ENCODE assay signal across 3 cellular contexts in genomic region chr6:151548201-151548600, GRCh38.
TF ChIP-seq lines count a peak whose summit lies in the region.

No MANE protein-coding gene starts in this region.

TF ChIP-seq in Ishikawa, 13 proteins besides CTCF, POLR2A, EP300 and RAD21 (continued from another document):
- TF ChIP-seq USF1 (IDR thresholded peaks at IDR 0.05), result no peak
- no peak for TF ChIP-seq TAF1 (IDR thresholded peaks at IDR 0.05; ENCODE audit: low read depth)
- TF ChIP-seq MAX (IDR thresholded peaks at IDR 0.05), result no peak
- no peak for TF ChIP-seq REST (IDR thresholded peaks at IDR 0.05; ENCODE audit: low read depth)
- no peak for TF ChIP-seq TEAD4 (IDR thresholded peaks at IDR 0.05)
- no peak for TF ChIP-seq CREB1 (IDR thresholded peaks at IDR 0.05; ENCODE audit: low read depth)
- no peak for TF ChIP-seq NFIC (IDR thresholded peaks at IDR 0.05)
- no peak for TF ChIP-seq FOXM1 (IDR thresholded peaks at IDR 0.05; ENCODE audit: borderline replicate concordance, low read depth)
- no peak for TF ChIP-seq YY1 (IDR thresholded peaks at IDR 0.05; ENCODE audit: low read depth)
- no peak for TF ChIP-seq CEBPB (IDR thresholded peaks at IDR 0.05)

TF ChIP-seq in H1, 55 proteins besides CTCF, POLR2A, EP300 and RAD21 (continued from another document):
- TF ChIP-seq USF2 (IDR thresholded peaks at IDR 0.05; ENCODE audit: low read length) (no peak), HDAC6 (IDR thresholded peaks at IDR 0.05; ENCODE audit: low read depth, low read length) (no peak), CHD2 (IDR thresholded peaks at IDR 0.05; ENCODE audit: low read length) (no peak), BCL11A (IDR thresholded peaks at IDR 0.05; ENCODE audit: low read depth in 2 of 2, low read length in 2 of 2) (no peak), RFX5 (IDR thresholded peaks at IDR 0.05; ENCODE audit: borderline replicate concordance, low read depth, low read length) (no peak), CBX8 (IDR thresholded peaks at IDR 0.05; ENCODE audit: borderline replicate concordance, low read depth, low read length) (no peak), TBP (IDR thresholded peaks at IDR 0.05; ENCODE audit: low read depth, low read length) (no peak), SP2 (IDR thresholded peaks at IDR 0.05; ENCODE audit: low read length) (no peak), TAF1 (IDR thresholded peaks at IDR 0.05; ENCODE audit: low read depth, low read length) (no peak), TAF7 (optimal IDR thresholded peaks at IDR 0.05; ENCODE audit: borderline replicate concordance, low read depth, low read length) (no peak), RNF2 (IDR thresholded peaks at IDR 0.05; ENCODE audit: borderline replicate concordance, low read depth, low read length, missing control alignments, poor library complexity, severe bottlenecking) (no peak), FOSL1 (IDR thresholded peaks at IDR 0.05; ENCODE audit: insufficient read depth, low read depth, low read length) (no peak), SIRT6 (IDR thresholded peaks at IDR 0.05; ENCODE audit: low read length) (no peak), SUZ12 (IDR thresholded peaks at IDR 0.05; ENCODE audit: low read length) (no peak)

TF ChIP-seq in liver, 16 proteins besides CTCF, POLR2A, EP300 and RAD21 (continued from another document):
- no peak for TF ChIP-seq ZBTB33 (IDR thresholded peaks at IDR 0.05)
- TF ChIP-seq MAX (IDR thresholded peaks at IDR 0.05), result no peak
- TF ChIP-seq FOXA1 (IDR thresholded peaks at IDR 0.05), result no peak
- no peak for TF ChIP-seq GABPA (IDR thresholded peaks at IDR 0.05 in 1 of 2, conservative IDR thresholded peaks at IDR 0.05 in 1 of 2)
- TF ChIP-seq EGR1 (IDR thresholded peaks at IDR 0.05; ENCODE audit: low read depth in 2 of 2), result no peak
- no peak for TF ChIP-seq NR2F2 (IDR thresholded peaks at IDR 0.05)
- no peak for TF ChIP-seq FOXA2 (IDR thresholded peaks at IDR 0.05)
- TF ChIP-seq RXRA (IDR thresholded peaks at IDR 0.05), result no peak
- no peak for TF ChIP-seq YY1 (IDR thresholded peaks at IDR 0.05)
- no peak for TF ChIP-seq TAF1 (conservative IDR thresholded peaks at IDR 0.05)
- no peak for TF ChIP-seq HNF4A (conservative IDR thresholded peaks at IDR 0.05)
